Comparison of ENCODE assay signal across 7 cellular contexts in genomic region chr5:16353439-16353838, GRCh38.
DNase-seq lines count a peak whose midpoint lies in the region; ATAC-seq and TF ChIP-seq lines count a peak whose summit lies in the region.
"Not testable (repeated sequence)": the region's sequence is repeated elsewhere in the genome, so short reads cannot be mapped to it uniquely, and the experiment has no call there.

No MANE protein-coding gene starts in this region.

- H3K9ac ChIP-seq in Karpas-422 (ENCODE audit: low read length); SU-DHL-6 (ENCODE audit: low read length): not testable (repeated sequence)

- H3K36me3 ChIP-seq in A673 (ENCODE audit: insufficient read depth, low read length, poor library complexity, severe bottlenecking); Karpas-422 (ENCODE audit: insufficient read depth, low read length); SU-DHL-6 (ENCODE audit: low read length): not testable (repeated sequence)

- H3F3A ChIP-seq in SU-DHL-6 (ENCODE audit: insufficient read depth), result not testable (repeated sequence)

- not testable (repeated sequence) for H3K9me3 ChIP-seq in A673 (ENCODE audit: low read depth, low read length, poor library complexity, severe bottlenecking); Karpas-422 (ENCODE audit: low read length); SU-DHL-6 (ENCODE audit: insufficient read depth, low read length)

- H3K4me1 ChIP-seq in A673 (ENCODE audit: insufficient read depth, low read length, poor library complexity, severe bottlenecking); Karpas-422 (ENCODE audit: low read length): not testable (repeated sequence)

- not testable (repeated sequence) for BruUV-seq in A673 (replicated peaks; lab: Mats Ljungman, UMichigan)

- not testable (repeated sequence) for TF ChIP-seq CTCF in A673 (conservative IDR thresholded peaks at IDR 0.05; ENCODE audit: low read depth, low read length); SU-DHL-6 (IDR thresholded peaks at IDR 0.05; ENCODE audit: insufficient read depth, low read length, poor library complexity, severe bottlenecking)

- H3K27me3 ChIP-seq in A673 (replicated peaks; ENCODE audit: insufficient read depth, low read depth, low read length, poor library complexity); Karpas-422 (ENCODE audit: low read length); SU-DHL-6 (ENCODE audit: low read length): not testable (repeated sequence)

- peak; percentile 94 for ATAC-seq in GM18861 (IDR thresholded peaks at IDR 0.05; ENCODE audit: unreplicated experiment)
- peak; percentile 49 for ATAC-seq in GM19351 (IDR thresholded peaks at IDR 0.05; ENCODE audit: unreplicated experiment)
- peak; percentile 57 for ATAC-seq in HG02884 (IDR thresholded peaks at IDR 0.05; ENCODE audit: unreplicated experiment)
- peak; percentile 59 for ATAC-seq in HG03342 (IDR thresholded peaks at IDR 0.05; ENCODE audit: unreplicated experiment)

- CTCF ChIA-PET in A673 (lab: Charles Lee), result not testable (repeated sequence)

- intact Hi-C loops in A673 (cut with micrococcal nuclease; ENCODE audit: unreplicated experiment), result not testable (repeated sequence)

- POLR2A ChIA-PET in A673 (lab: Charles Lee; ENCODE audit: low non-redundant PET), result not testable (repeated sequence)

- H3K4me3 ChIP-seq in A673 (ENCODE audit: low read depth, low read length, poor library complexity, severe bottlenecking); Karpas-422 (ENCODE audit: low read length); SU-DHL-6 (ENCODE audit: insufficient read depth, low read length, poor library complexity, severe bottlenecking): not testable (repeated sequence)

- not testable (repeated sequence) for H2AFZ ChIP-seq in Karpas-422 (ENCODE audit: low read length); SU-DHL-6 (ENCODE audit: low read depth, low read length, severe bottlenecking)

- H3K4me2 ChIP-seq in Karpas-422 (ENCODE audit: low read depth, low read length, poor library complexity, severe bottlenecking) (peak overlapping the region; percentile 40), SU-DHL-6 (ENCODE audit: low read depth, low read length, poor library complexity, severe bottlenecking) (peak overlapping the region; percentile 38)

- H3K27ac ChIP-seq in A673 (ENCODE audit: low read depth, low read length, poor library complexity, severe bottlenecking); Karpas-422 (ENCODE audit: low read length): not testable (repeated sequence)
- H3K27ac ChIP-seq in SU-DHL-6 (ENCODE audit: low read depth, low read length), result peak overlapping the region; percentile 41

- not testable (repeated sequence) for H3K79me2 ChIP-seq in Karpas-422 (ENCODE audit: low read length); SU-DHL-6 (ENCODE audit: insufficient read depth, low read length)

- DNase-seq in A673 (ENCODE audit: low spot score) (peak; percentile 26), Karpas-422 (peak; percentile 54)

- H4K20me1 ChIP-seq in Karpas-422 (ENCODE audit: insufficient read depth, low read depth, low read length); SU-DHL-6 (ENCODE audit: low read depth, low read length): not testable (repeated sequence)

- H3K9me2 ChIP-seq in Karpas-422 (replicated peaks; ENCODE audit: insufficient read depth, low read length); SU-DHL-6 (replicated peaks; ENCODE audit: insufficient read depth, low read length): not testable (repeated sequence)
